In genomic region chr14:52013984-52014600, GRCh38 we compare ENCODE assay signal across 10 cellular contexts. TPM values are rescaled to one million over a fixed set of nuclear protein-coding genes. Genes with fewer than 3 reads are reported as not detected.
DNase-seq lines count a peak whose midpoint lies in the region; ATAC-seq and TF ChIP-seq lines count a peak whose summit lies in the region.
"Had no signal": no experiment of that assay in that cellular context is flagged by ENCODE, and none has a peak within 500 bp of the region (broad histone marks: within the 10 kb centered on the region; RNA-seq: fewer than 3 reads in every experiment).

No MANE protein-coding gene starts in this region.

- intact Hi-C loops in dorsolateral prefrontal cortex (cut with DNase I): loop anchor here in 1 of 2 donors (2.0 kb wide), 1 partner anchor 25 kb away; the partner anchor contains the start of gene RTRAF

- no peaks in the 10 kb centered on the region for H3K4me1 ChIP-seq in Karpas-422 (ENCODE audit: low read length)
- H3K4me1 ChIP-seq in neural progenitor cell: peaks cover 17% of the 10 kb centered on the region

- H2AFZ ChIP-seq in Karpas-422 (ENCODE audit: low read length): no peak overlapping the region
- no peak overlapping the region for H2AFZ ChIP-seq in neural progenitor cell (replicated peaks)

- H3K36me3 ChIP-seq in Karpas-422 (ENCODE audit: insufficient read depth, low read length) (peaks cover 25% of the 10 kb centered on the region; the same call in 1 of the 2 replicates), neural progenitor cell (no peaks in the 10 kb centered on the region)

- no peak overlapping the region for H3K4me3 Mint-ChIP-seq in neural progenitor cell
- H3K4me3 Mint-ChIP-seq: IgD-negative memory B cell had no signal

- no peaks in the 10 kb centered on the region for H3K9me2 ChIP-seq in Karpas-422 (replicated peaks; ENCODE audit: insufficient read depth, low read length)

- H3K79me2 ChIP-seq in Karpas-422 (ENCODE audit: low read length) (no peaks in the 10 kb centered on the region), neural progenitor cell (ENCODE audit: low read depth) (no peaks in the 10 kb centered on the region)

- no peak overlapping the region for H3K4me3 ChIP-seq in Karpas-422 (ENCODE audit: low read length)
- peak overlapping the region in 3 of 59 donors; percentile 4 to 20 (median 18) for H3K4me3 ChIP-seq in dorsolateral prefrontal cortex
- H3K4me3 ChIP-seq in neural progenitor cell: no peak overlapping the region

- peaks cover 7% of the 10 kb centered on the region; the same call in 1 of the 2 replicates for H4K20me1 ChIP-seq in Karpas-422 (ENCODE audit: insufficient read depth, low read depth, low read length)
- no peaks in the 10 kb centered on the region for H4K20me1 ChIP-seq in neural progenitor cell (ENCODE audit: low read depth)

- peaks cover 20% of the 10 kb centered on the region for H3K36me3 Mint-ChIP-seq in neural progenitor cell

- H3K27ac ChIP-seq in Karpas-422 (ENCODE audit: low read length) (no peak overlapping the region), dorsolateral prefrontal cortex (peak overlapping the region; percentile 52 to 97 (median 91)), neural progenitor cell (no peak overlapping the region)

- no peaks in the 10 kb centered on the region for H3K27me3 ChIP-seq in Karpas-422 (ENCODE audit: low read length)
- no peaks in the 10 kb centered on the region for H3K27me3 ChIP-seq in dorsolateral prefrontal cortex
- H3K27me3 ChIP-seq in neural progenitor cell: no peaks in the 10 kb centered on the region

- H3K9me3 Mint-ChIP-seq in neural progenitor cell: no peaks in the 10 kb centered on the region
- H3K9me3 Mint-ChIP-seq: IgD-negative memory B cell had no signal

- TF ChIP-seq CTCF in dorsolateral prefrontal cortex (IDR thresholded peaks at IDR 0.05 in 54 of 56, conservative IDR thresholded peaks at IDR 0.05 in 2 of 56; ENCODE audit: low read depth in 1 of 56, partially characterized antibody in 56 of 56): peak in 22 of 56 donors; percentile 7 to 42 (median 21)
- peak; percentile 50 for TF ChIP-seq CTCF in neural progenitor cell (IDR thresholded peaks at IDR 0.05)

- H3F3A ChIP-seq in neural progenitor cell (ENCODE audit: low read depth): peaks cover 12% of the 10 kb centered on the region

- no peaks in the 10 kb centered on the region for H3K9me3 ChIP-seq in Karpas-422 (ENCODE audit: low read length)
- H3K9me3 ChIP-seq in neural progenitor cell (ENCODE audit: low read depth): no peaks in the 10 kb centered on the region

- peaks cover 4% of the 10 kb centered on the region for H3K27me3 Mint-ChIP-seq in neural progenitor cell (ENCODE audit: insufficient read depth, low read depth)

- no peak for ATAC-seq in GM18511 (IDR thresholded peaks at IDR 0.05; ENCODE audit: unreplicated experiment)

- no peak overlapping the region for H3K4me2 ChIP-seq in Karpas-422 (ENCODE audit: low read depth, low read length, poor library complexity, severe bottlenecking)
- no peak overlapping the region for H3K4me2 ChIP-seq in neural progenitor cell

- no peak overlapping the region for H3K9ac ChIP-seq in Karpas-422 (ENCODE audit: low read length)
- H3K9ac ChIP-seq in neural progenitor cell: no peak overlapping the region

- no peak overlapping the region for H3K27ac Mint-ChIP-seq in neural progenitor cell

- peak; percentile 10 for DNase-seq in NCI-H1092 treated with DMSO at 0.1 percent for 48 hours (lab: John Stamatoyannopoulos, UW)
- no peak for DNase-seq in NCI-H1092 (lab: John Stamatoyannopoulos, UW)
- DNase-seq in Karpas-422: peak; percentile 73
- DNase-seq in dorsolateral prefrontal cortex: no peak
- DNase-seq in neural progenitor cell (ENCODE audit: low spot score): peak; percentile 33
- no peak for DNase-seq in GM19238 (ENCODE audit: insufficient read length, low spot score)
- DNase-seq in NCI-H1436 (lab: John Stamatoyannopoulos, UW): no peak
- DNase-seq: T1000 had no signal

- H3K4me1 Mint-ChIP-seq in neural progenitor cell: peaks cover 13% of the 10 kb centered on the region

RNA-seq across cellular contexts. Expression of gene RTRAF, which starts 24.7 kb away (rescaled TPM):
- total RNA-seq in Karpas-422 (2014; rRNA removed; shearing (Covaris generic); ENCODE audit: low replicate concordance): 291 and 784 TPM in 2 replicates
- 10 to 100 TPM; 37.8 to 99.0 (median 69.0) TPM for total RNA-seq in dorsolateral prefrontal cortex
- total RNA-seq in neural progenitor cell (ENCODE audit: low replicate concordance): 149 and 414 TPM in 2 replicates

RNA-seq across cellular contexts. Expression of gene NID2, which starts 54.8 kb away (rescaled TPM):
- total RNA-seq in Karpas-422 (2014; rRNA removed; shearing (Covaris generic); ENCODE audit: low replicate concordance): not detected in 2 replicates
- total RNA-seq in dorsolateral prefrontal cortex: 10 to 100 TPM in 1 of 120 experiments, 1 to 10 TPM in 119; 1.7 to 12.5 (median 4.5) TPM
- total RNA-seq in neural progenitor cell (ENCODE audit: low replicate concordance): 22.0 and 24.7 TPM in 2 replicates

Comparison
In these comparisons a context has a peak if more than half of its experiments do, and no peak if none do; other contexts are left out.
1. DNase-seq: peak in NCI-H1092 treated with DMSO at 0.1 percent for 48 hours (single experiment), Karpas-422 (single experiment) and neural progenitor cell (single experiment); none in NCI-H1092 (single experiment), dorsolateral prefrontal cortex (0 of 10), GM19238 (single experiment) and NCI-H1436 (single experiment).
2. H3K27ac ChIP-seq: peak in dorsolateral prefrontal cortex (59 of 59); none in Karpas-422 (single experiment) and neural progenitor cell (single experiment).